Comparison of ENCODE assay signal across 9 cellular contexts in genomic region chr3:183518446-183519185, GRCh38. TPM values are rescaled to one million over a fixed set of nuclear protein-coding genes. Genes with fewer than 3 reads are reported as not detected.
DNase-seq lines count a peak whose midpoint lies in the region; ATAC-seq and TF ChIP-seq lines count a peak whose summit lies in the region.
"Had no signal": no experiment of that assay in that cellular context is flagged by ENCODE, and none has a peak within 500 bp of the region (broad histone marks: within the 10 kb centered on the region; RNA-seq: fewer than 3 reads in every experiment).

No MANE protein-coding gene starts in this region.

- CTCF ChIA-PET in MCF 10A (lab: Yijun Ruan, JAX): no interaction called here

- BruUV-seq in MCF 10A (replicated peaks; lab: Mats Ljungman, UMichigan): no TSS peak

- TF ChIP-seq CTCF in epithelial cell of esophagus (IDR thresholded peaks at IDR 0.05; ENCODE audit: insufficient read depth, low read depth, low read length, missing control alignments): no peak
- no peak for TF ChIP-seq CTCF in MCF 10A (IDR thresholded peaks at IDR 0.05; ENCODE audit: unreplicated experiment)

- no peaks in the 10 kb centered on the region for H3K27me3 Mint-ChIP-seq in activated naive CD4-positive, alpha-beta T cell treated with anti-CD3 and anti-CD28 coated beads, Interleukin-2, amount 50 U/mL, for 24 hours
- peaks cover 47% of the 10 kb centered on the region for H3K27me3 Mint-ChIP-seq in MCF 10A (ENCODE audit: insufficient read depth, unreplicated experiment)

- H3K4me3 ChIP-seq in epithelial cell of esophagus (ENCODE audit: low read length): no peak overlapping the region

- no peaks in the 10 kb centered on the region for H3K9me3 Mint-ChIP-seq in activated naive CD4-positive, alpha-beta T cell treated with anti-CD3 and anti-CD28 coated beads, Interleukin-2, amount 50 U/mL, for 24 hours
- no peaks in the 10 kb centered on the region for H3K9me3 Mint-ChIP-seq in MCF 10A (ENCODE audit: unreplicated experiment)

- POLR2A ChIA-PET in MCF 10A (lab: Yijun Ruan, JAX): interaction anchor here (0.6 kb wide), 1 partner anchor 26 kb away, joined by 3 read pairs; no protein-coding TSS in a partner anchor

- H3K27ac Mint-ChIP-seq in activated naive CD4-positive, alpha-beta T cell treated with anti-CD3 and anti-CD28 coated beads, Interleukin-2, amount 50 U/mL, for 24 hours: peak overlapping the region; percentile 81
- H3K27ac Mint-ChIP-seq in MCF 10A (ENCODE audit: low read depth, unreplicated experiment): no peak overlapping the region

- ATAC-seq in GM18519 (IDR thresholded peaks at IDR 0.05; ENCODE audit: low FRiP score, unreplicated experiment): no peak

- DNase-seq in activated naive CD4-positive, alpha-beta T cell treated with Interleukin-2 at 50 U/mL for 16 hours: no peak
- DNase-seq in RPMI7951 (ENCODE audit: low read depth) (peak; percentile 24), epithelial cell of esophagus (ENCODE audit: low read depth) (peak; percentile 39), superior temporal gyrus (ENCODE audit: extremely low spot score) (peak; percentile 42), MCF 10A (ENCODE audit: unreplicated experiment) (no peak)
- DNase-seq in activated CD4-positive, alpha-beta T cell treated with anti-CD3 and anti-CD28 coated beads, Interleukin-2, amount 50 U/mL, for 1 hour: no peak
- DNase-seq: NCI-H1092 had no signal

- peak overlapping the region; percentile 31 for H3K4me3 Mint-ChIP-seq in activated naive CD4-positive, alpha-beta T cell treated with anti-CD3 and anti-CD28 coated beads, Interleukin-2, amount 50 U/mL, for 24 hours
- no peak overlapping the region for H3K4me3 Mint-ChIP-seq in MCF 10A (ENCODE audit: unreplicated experiment)

- peaks cover 75% of the 10 kb centered on the region for H3K4me1 Mint-ChIP-seq in activated naive CD4-positive, alpha-beta T cell treated with anti-CD3 and anti-CD28 coated beads, Interleukin-2, amount 50 U/mL, for 24 hours
- no peaks in the 10 kb centered on the region for H3K4me1 Mint-ChIP-seq in MCF 10A (ENCODE audit: insufficient read depth, unreplicated experiment)

- peaks cover 11% of the 10 kb centered on the region for H3K36me3 Mint-ChIP-seq in activated naive CD4-positive, alpha-beta T cell treated with anti-CD3 and anti-CD28 coated beads, Interleukin-2, amount 50 U/mL, for 24 hours
- no peaks in the 10 kb centered on the region for H3K36me3 Mint-ChIP-seq in MCF 10A (ENCODE audit: insufficient read depth, unreplicated experiment)

- intact Hi-C loops in MCF 10A (cut with micrococcal nuclease): no loop called here

RNA-seq across cellular contexts. Expression of gene KLHL6, which starts 36.9 kb away (rescaled TPM):
- total RNA-seq in RPMI7951 (2014; rRNA removed; shearing (Covaris generic)): not detected in 2 replicates
- total RNA-seq in MCF 10A (2022): not detected in 2 replicates

Comparison
In these comparisons a context has a peak if more than half of its experiments do, and no peak if none do; other contexts are left out.
1. DNase-seq: peak in RPMI7951 (single experiment), epithelial cell of esophagus (single experiment) and superior temporal gyrus (single experiment); none in activated naive CD4-positive, alpha-beta T cell treated with Interleukin-2 at 50 U/mL for 16 hours (single experiment), MCF 10A (single experiment) and activated CD4-positive, alpha-beta T cell treated with anti-CD3 and anti-CD28 coated beads, Interleukin-2, amount 50 U/mL, for 1 hour (single experiment).